9 cellular contexts compared by ENCODE assay signal in genomic region chr17:42720996-42721583, GRCh38. TPM values are rescaled to one million over a fixed set of nuclear protein-coding genes. Genes with fewer than 3 reads are reported as not detected.
DNase-seq lines count a peak whose midpoint lies in the region; ATAC-seq lines count a peak whose summit lies in the region.
"Had no signal": no experiment of that assay in that cellular context is flagged by ENCODE, and none has a peak within 500 bp of the region (broad histone marks: within the 10 kb centered on the region; RNA-seq: fewer than 3 reads in every experiment).

No MANE protein-coding gene starts in this region.

- POLR2A ChIA-PET in activated CD4-positive, alpha-beta T cell treated with anti-CD3 and anti-CD28 coated beads, Interleukin-2, amount 10 ng/mL, durations not matched to agents 7 days and 5 days (lab: Charles Lee), result no interaction called here

- H3K4me3 ChIP-seq in trophoblast cell (ENCODE audit: low read depth, low read length), result no peak overlapping the region

- H3K9ac ChIP-seq in trophoblast cell (ENCODE audit: low read length), result no peak overlapping the region

- H3K27me3 Mint-ChIP-seq in activated CD4-positive, alpha-beta T cell treated with anti-CD3 and anti-CD28 coated beads, Interleukin-2, amount 10 ng/mL, durations not matched to agents 7 days and 5 days, result no peaks in the 10 kb centered on the region

- no CpG with 5 or more reads among the region's 2 CpGs for WGBS in trophoblast cell (ENCODE audit: extremely low coverage, insufficient coverage, insufficient read length)

- no peak overlapping the region for H2AFZ ChIP-seq in trophoblast cell (ENCODE audit: insufficient read depth, low read length, poor library complexity)

- H2BK12ac ChIP-seq in trophoblast cell (ENCODE audit: low read length), result no peak overlapping the region

- no peak overlapping the region for H4K8ac ChIP-seq in trophoblast cell (ENCODE audit: low read depth, low read length)

- no peaks in the 10 kb centered on the region for H3K79me1 ChIP-seq in trophoblast cell (ENCODE audit: low read length)

- no peak overlapping the region for H3K27ac ChIP-seq in trophoblast cell (ENCODE audit: low read depth, low read length)

- H3K4ac ChIP-seq in trophoblast cell (ENCODE audit: low read depth, low read length), result no peak overlapping the region

- H2BK120ac ChIP-seq in trophoblast cell (ENCODE audit: insufficient read depth, low read length, poor library complexity), result no peak overlapping the region

- CTCF ChIA-PET in activated CD4-positive, alpha-beta T cell treated with anti-CD3 and anti-CD28 coated beads, Interleukin-2, amount 10 ng/mL, durations not matched to agents 7 days and 5 days (lab: Charles Lee), result no interaction called here

- no peak overlapping the region for H2AK5ac ChIP-seq in trophoblast cell (ENCODE audit: low read length)

- no peak overlapping the region for H3K4me3 Mint-ChIP-seq in activated CD4-positive, alpha-beta T cell treated with anti-CD3 and anti-CD28 coated beads, Interleukin-2, amount 10 ng/mL, durations not matched to agents 7 days and 5 days
- H3K4me3 Mint-ChIP-seq: T-helper 1 cell treated with Interleukin-12 subunit alpha and Interleukin-12 subunit beta and Interleukin-4 antibody, amounts not matched to agents 30 μg/mL and 1 μg/mL, for 36 hours had no signal

- no peak for ATAC-seq in HG02884 (IDR thresholded peaks at IDR 0.05; ENCODE audit: unreplicated experiment)

- no peak overlapping the region for H3K27ac Mint-ChIP-seq in activated CD4-positive, alpha-beta T cell treated with anti-CD3 and anti-CD28 coated beads, Interleukin-2, amount 10 ng/mL, durations not matched to agents 7 days and 5 days
- H3K27ac Mint-ChIP-seq: T-helper 1 cell treated with Interleukin-12 subunit alpha and Interleukin-12 subunit beta and Interleukin-4 antibody, amounts not matched to agents 30 μg/mL and 1 μg/mL, for 36 hours had no signal

- H3K23ac ChIP-seq in trophoblast cell (ENCODE audit: low read length), result no peak overlapping the region

- no peaks in the 10 kb centered on the region for H3K79me2 ChIP-seq in trophoblast cell (ENCODE audit: control insufficient read depth, insufficient read depth, low read length, poor library complexity)

- H3K4me2 ChIP-seq in trophoblast cell (ENCODE audit: low read length), result no peak overlapping the region

- no peak overlapping the region for H4K12ac ChIP-seq in trophoblast cell (ENCODE audit: low read depth, low read length)

- no peak overlapping the region for H3K14ac ChIP-seq in trophoblast cell (ENCODE audit: low read length)

- H3K9me3 Mint-ChIP-seq in activated CD4-positive, alpha-beta T cell treated with anti-CD3 and anti-CD28 coated beads, Interleukin-2, amount 10 ng/mL, durations not matched to agents 7 days and 5 days, result no peaks in the 10 kb centered on the region
- H3K9me3 Mint-ChIP-seq: T-helper 1 cell treated with Interleukin-12 subunit alpha and Interleukin-12 subunit beta and Interleukin-4 antibody, amounts not matched to agents 30 μg/mL and 1 μg/mL, for 36 hours had no signal

- no peak overlapping the region for H2BK5ac ChIP-seq in trophoblast cell (ENCODE audit: low read depth, low read length, poor library complexity)

- H3K4me1 Mint-ChIP-seq in activated CD4-positive, alpha-beta T cell treated with anti-CD3 and anti-CD28 coated beads, Interleukin-2, amount 10 ng/mL, durations not matched to agents 7 days and 5 days, result no peaks in the 10 kb centered on the region

- H3K27me3 ChIP-seq in trophoblast cell (ENCODE audit: insufficient read depth, low read length), result no peaks in the 10 kb centered on the region

- H3K18ac ChIP-seq in trophoblast cell (ENCODE audit: low read length), result no peak overlapping the region

- no peaks in the 10 kb centered on the region for H3K4me1 ChIP-seq in trophoblast cell (ENCODE audit: control insufficient read depth in 1 of 2, insufficient read depth in 2 of 2, low read length in 2 of 2)

- peaks cover 11 to 24% of the 10 kb centered on the region in 2 experiments for H3K36me3 ChIP-seq in trophoblast cell (ENCODE audit: control insufficient read depth in 1 of 2, insufficient read depth in 2 of 2, low read length in 2 of 2)

- peaks cover 53% of the 10 kb centered on the region for H3K36me3 Mint-ChIP-seq in activated CD4-positive, alpha-beta T cell treated with anti-CD3 and anti-CD28 coated beads, Interleukin-2, amount 10 ng/mL, durations not matched to agents 7 days and 5 days (ENCODE audit: low read depth)

- no peak overlapping the region for H4K91ac ChIP-seq in trophoblast cell (ENCODE audit: low read depth, low read length)

- DNase-seq in COLO668 (lab: John Stamatoyannopoulos, UW; ENCODE audit: unreplicated experiment) (peak; percentile 3), H4 (ENCODE audit: low spot score) (peak; percentile 61), NCI-H2227 treated with DMSO at 0.1 percent for 48 hours (lab: John Stamatoyannopoulos, UW) (peak; percentile 60), germinal center (ENCODE audit: low spot score) (peak; percentile 73), trophoblast cell (peak; percentile 52 to 89), cortex of kidney (lab: John Stamatoyannopoulos, UW) (no peak)
- peak; percentile 65 for DNase-seq in activated CD4-positive, alpha-beta T cell treated with anti-CD3 and anti-CD28 coated beads, Interleukin-2, amount 10 ng/mL, durations not matched to agents 7 days and 5 days

- H3K9me3 ChIP-seq in trophoblast cell (ENCODE audit: insufficient read depth, low read depth, low read length), result no peaks in the 10 kb centered on the region

RNA-seq across cellular contexts. Expression of gene EZH1, which starts 23.8 kb away (rescaled TPM):
- 2.2 and 4.5 TPM in 2 replicates for total RNA-seq in H4 (2014; rRNA removed; shearing (Covaris generic))
- total RNA-seq in activated CD4-positive, alpha-beta T cell treated with anti-CD3 and anti-CD28 coated beads, Interleukin-2, amount 10 ng/mL, durations not matched to agents 7 days and 5 days, result 10 to 100 TPM; 52.6 to 54.0 TPM
- polyA plus RNA-seq in trophoblast cell (2013), result 8.5 and 8.6 TPM in 2 replicates

RNA-seq across cellular contexts. Expression of gene CNTNAP1, which starts 38.8 kb away (rescaled TPM):
- 6.7 and 7.0 TPM in 2 replicates for total RNA-seq in H4 (2014; rRNA removed; shearing (Covaris generic))
- 1 to 10 TPM in 1 of 2 experiments, under 1 TPM in 1; 0.81 to 1.0 TPM for total RNA-seq in activated CD4-positive, alpha-beta T cell treated with anti-CD3 and anti-CD28 coated beads, Interleukin-2, amount 10 ng/mL, durations not matched to agents 7 days and 5 days
- polyA plus RNA-seq in trophoblast cell (2013), result 0.44 and 0.45 TPM in 2 replicates

RNA-seq across cellular contexts. Expression of gene CCR10, which starts 39.4 kb away (rescaled TPM):
- 0.23 and 0.74 TPM in 2 replicates for total RNA-seq in H4 (2014; rRNA removed; shearing (Covaris generic))
- under 1 TPM; 0.65 to 0.87 TPM for total RNA-seq in activated CD4-positive, alpha-beta T cell treated with anti-CD3 and anti-CD28 coated beads, Interleukin-2, amount 10 ng/mL, durations not matched to agents 7 days and 5 days
- 0.14 and 0.25 TPM in 2 replicates for polyA plus RNA-seq in trophoblast cell (2013)

RNA-seq across cellular contexts. Expression of gene RAMP2, which starts 39.9 kb away (rescaled TPM):
- total RNA-seq in H4 (2014; rRNA removed; shearing (Covaris generic)), result not detected in 2 replicates
- total RNA-seq in activated CD4-positive, alpha-beta T cell treated with anti-CD3 and anti-CD28 coated beads, Interleukin-2, amount 10 ng/mL, durations not matched to agents 7 days and 5 days, result not detected
- polyA plus RNA-seq in trophoblast cell (2013), result 0.64 TPM in 2 replicates

RNA-seq across cellular contexts. Expression of gene PLEKHH3, which starts 44.3 kb away (rescaled TPM):
- total RNA-seq in H4 (2014; rRNA removed; shearing (Covaris generic)), result 3.3 and 5.9 TPM in 2 replicates
- 1 to 10 TPM in 1 of 2 experiments, under 1 TPM in 1; 0.85 to 1.3 TPM for total RNA-seq in activated CD4-positive, alpha-beta T cell treated with anti-CD3 and anti-CD28 coated beads, Interleukin-2, amount 10 ng/mL, durations not matched to agents 7 days and 5 days
- 8.0 and 8.7 TPM in 2 replicates for polyA plus RNA-seq in trophoblast cell (2013)
